In genomic region chr11:97367406-97368083, GRCh38 we compare ENCODE assay signal across 32 cellular contexts.
"Had no signal": no experiment of that assay in that cellular context is flagged by ENCODE, and none has a peak within 500 bp of the region (broad histone marks: within the 10 kb centered on the region; RNA-seq: fewer than 3 reads in every experiment).

No MANE protein-coding gene starts in this region.

- H3K36me3 ChIP-seq: adrenal gland, ascending aorta, breast epithelium, cardiac muscle cell, colonic mucosa, esophagus muscularis mucosa, gastrocnemius medialis, WERI-Rb-1 had no signal

- H3K9me3 ChIP-seq: adrenal gland, colonic mucosa had no signal

- H3K27ac ChIP-seq: adrenal gland, ascending aorta, breast epithelium, cardiac muscle cell, colonic mucosa, dorsolateral prefrontal cortex, esophagus muscularis mucosa, foreskin keratinocyte, gastrocnemius medialis, WERI-Rb-1 had no signal

- DNase-seq: activated B cell treated with CpG ODN at 0.5 μM for 24 hours; activated CD4-positive, alpha-beta memory T cell treated with anti-CD3 and anti-CD28 coated beads for 36 hours; activated CD4-positive, alpha-beta T cell treated with anti-CD3 and anti-CD28 coated beads, Interleukin-2, amount 10 ng/mL, durations not matched to agents 24 days and 14 days; activated CD8-positive, alpha-beta memory T cell treated with anti-CD3 and anti-CD28 coated beads, Interleukin-2, amount 10 ng/mL, durations not matched to agents 7 days and 5 days; activated CD8-positive, alpha-beta memory T cell treated with anti-CD3 and anti-CD28 coated beads, Interleukin-2, amount 50 U/mL, for 4 hours; activated CD8-positive, alpha-beta T cell treated with anti-CD3 and anti-CD28 coated beads, Interleukin-2, amount 10 ng/mL, durations not matched to agents 7 days and 5 days; activated effector memory CD4-positive, alpha-beta T cell treated with anti-CD3 and anti-CD28 coated beads, Interleukin-2, amount 50 U/mL, for 16 hours; activated naive CD4-positive, alpha-beta T cell treated with anti-CD3 and anti-CD28 coated beads for 36 hours; activated naive CD8-positive, alpha-beta T cell treated with anti-CD3 and anti-CD28 coated beads for 36 hours; activated naive CD8-positive, alpha-beta T cell treated with anti-CD3 and anti-CD28 coated beads, Interleukin-2, amount 50 U/mL, for 24 hours; activated T-cell treated with anti-CD3 and anti-CD28 coated beads, Interleukin-2, amount 50 U/mL, for 1 hour; activated T-cell treated with anti-CD3 and anti-CD28 coated beads, Interleukin-2, amount 50 U/mL, for 48 hours; adrenal gland; amygdala; central memory CD4-positive, alpha-beta T cell; cerebellar nuclear complex; colonic mucosa; dorsolateral prefrontal cortex; effector memory CD4-positive, alpha-beta T cell; erythroblast; foreskin keratinocyte; gastrocnemius medialis; glutamatergic neuron; T-helper 1 cell; T-helper 17 cell; T1000; WERI-Rb-1 had no signal

- H3K4me1 ChIP-seq: adrenal gland, breast epithelium, colonic mucosa, esophagus muscularis mucosa, gastrocnemius medialis had no signal

- ATAC-seq: activated CD4-positive, CD25-positive, alpha-beta regulatory T cell treated with anti-CD3 and anti-CD28 coated beads, Interleukin-2, amount 50 U/mL, for 24 hours; activated CD8-positive, alpha-beta memory T cell treated with anti-CD3 and anti-CD28 coated beads, Interleukin-2, amount 10 ng/mL, durations not matched to agents 7 days and 5 days; activated CD8-positive, alpha-beta T cell treated with anti-CD3 and anti-CD28 coated beads, Interleukin-2, amount 10 ng/mL, durations not matched to agents 7 days and 5 days; activated naive CD8-positive, alpha-beta T cell treated with anti-CD3 and anti-CD28 coated beads, Interleukin-2, amount 50 U/mL, for 24 hours; foreskin keratinocyte; gastrocnemius medialis; T-helper 17 cell had no signal

- H3K27me3 ChIP-seq: adrenal gland, ascending aorta, breast epithelium, cardiac muscle cell, colonic mucosa, dorsolateral prefrontal cortex, esophagus muscularis mucosa, foreskin keratinocyte, gastrocnemius medialis had no signal

- H3K4me3 ChIP-seq: adrenal gland, ascending aorta, breast epithelium, cardiac muscle cell, colonic mucosa, dorsolateral prefrontal cortex, esophagus muscularis mucosa, gastrocnemius medialis had no signal
